25 cellular contexts compared by ENCODE assay signal in the genomic region with DNA sequence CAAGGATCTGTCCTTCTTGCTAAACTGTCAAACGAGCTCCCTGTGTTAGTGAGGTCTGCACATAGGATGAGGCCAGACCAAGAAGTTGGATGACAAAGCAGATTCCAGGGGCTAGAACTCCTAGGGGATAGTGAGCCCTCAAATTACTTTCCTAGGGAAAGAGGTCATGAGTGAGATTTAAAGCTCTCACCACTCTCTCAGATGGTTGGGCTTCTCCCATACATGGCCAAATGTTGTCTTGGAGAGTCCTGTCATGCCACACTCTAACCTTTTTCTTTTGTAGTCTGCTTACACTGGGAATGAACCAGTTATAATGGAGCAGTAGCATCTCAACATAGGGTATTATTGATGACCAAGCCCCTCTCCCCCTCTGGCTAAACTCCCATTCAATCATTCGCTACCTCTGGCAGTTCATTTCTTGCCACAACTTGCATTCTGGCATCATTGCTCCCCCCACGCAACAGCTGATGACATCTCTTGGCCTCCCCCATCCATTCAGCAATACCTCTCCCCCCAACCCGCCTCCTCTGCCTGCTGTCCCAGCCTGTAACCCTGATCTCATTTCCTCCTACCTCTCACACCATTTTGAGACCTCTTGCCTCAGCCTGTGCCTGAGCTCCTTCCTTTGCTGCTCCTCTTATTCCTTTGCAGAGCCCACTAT.
"Had no signal": no experiment of that assay in that cellular context is flagged by ENCODE, and none has a peak within 500 bp of the region (broad histone marks: within the 10 kb centered on the region; RNA-seq: fewer than 3 reads in every experiment).

No MANE protein-coding gene starts in this region.

- H3K4me2 ChIP-seq: neural progenitor cell had no signal

- H3K4me3 ChIP-seq: esophagus squamous epithelium, gastroesophageal sphincter, heart left ventricle, lower lobe of right lung, mucosa of descending colon, neural progenitor cell, psoas muscle, sigmoid colon, skin epidermis, spleen, testis, tibial artery, upper lobe of left lung had no signal

- H3K27ac ChIP-seq: esophagus squamous epithelium, gastroesophageal sphincter, heart left ventricle, lower lobe of right lung, neural progenitor cell, psoas muscle, sigmoid colon, spleen, testis, tibial artery, upper lobe of left lung had no signal

- H3K4me1 ChIP-seq: esophagus squamous epithelium, gastroesophageal sphincter, heart left ventricle, lower lobe of right lung, neural progenitor cell, psoas muscle, sigmoid colon, spleen, testis, tibial artery, upper lobe of left lung had no signal

- ATAC-seq: gastroesophageal sphincter; heart left ventricle; left ventricle myocardium superior; lower lobe of right lung; mucosa of descending colon; naive thymus-derived CD4-positive, alpha-beta T cell; psoas muscle; right cardiac atrium; stimulated activated memory B cell treated with anti-CD40 and anti-IgM and Interleukin-4, amounts not matched to agents 10 μg/mL and 1 μg/mL and 100 μg/mL, for 72 hours; stimulated activated naive CD8-positive, alpha-beta T cell treated with anti-CD3 and anti-CD28 coated beads, Interleukin-15, Interleukin-2, amounts not matched to agents 100 U/mL and 50 U/mL, for 24 hours had no signal

- H2AFZ ChIP-seq: neural progenitor cell had no signal

- H3K27me3 ChIP-seq: testis, upper lobe of left lung had no signal

- H3K9me3 ChIP-seq: esophagus squamous epithelium, heart left ventricle, lower lobe of right lung, mucosa of descending colon, psoas muscle, sigmoid colon, spleen, testis, tibial artery, upper lobe of left lung had no signal

- H3K9ac ChIP-seq: neural progenitor cell had no signal

- H3K36me3 ChIP-seq: esophagus squamous epithelium, gastroesophageal sphincter, heart left ventricle, lower lobe of right lung, neural progenitor cell, sigmoid colon, spleen, tibial artery, upper lobe of left lung had no signal

- DNase-seq: central memory CD4-positive, alpha-beta T cell; effector CD8-positive, alpha-beta T cell; endodermal cell; esophagus squamous epithelium; heart left ventricle; hippocampal formation; left ventricle myocardium superior; lower lobe of right lung; mucosa of descending colon; naive thymus-derived CD4-positive, alpha-beta T cell; posterior cingulate gyrus; psoas muscle; right cardiac atrium; sigmoid colon; spleen; stimulated activated CD4-positive, alpha-beta T cell treated with anti-CD3 and anti-CD28 coated beads, Interleukin-4, amount 100 ng/mL, for 4 hours; stimulated activated naive CD8-positive, alpha-beta T cell treated with anti-CD3 and anti-CD28 coated beads, Interleukin-15, Interleukin-2, amounts not matched to agents 100 U/mL and 50 U/mL, for 24 hours; substantia nigra; testis; tibial artery; upper lobe of left lung had no signal
